Comparison of ENCODE assay signal across 1 cellular context in genomic region chr1:169107673-169108160, GRCh38.
TF ChIP-seq lines count a peak whose summit lies in the region.

No MANE protein-coding gene starts in this region.

TF ChIP-seq in HepG2, 621 proteins besides CTCF, POLR2A, EP300 and RAD21 (continued from another document):
- TF ChIP-seq ZNF362 (CRISPR knock-in tag; IDR thresholded peaks at IDR 0.05; ENCODE audit: borderline replicate concordance), result no peak
